ENCODE assay signal across 30 cellular contexts in the genomic region with DNA sequence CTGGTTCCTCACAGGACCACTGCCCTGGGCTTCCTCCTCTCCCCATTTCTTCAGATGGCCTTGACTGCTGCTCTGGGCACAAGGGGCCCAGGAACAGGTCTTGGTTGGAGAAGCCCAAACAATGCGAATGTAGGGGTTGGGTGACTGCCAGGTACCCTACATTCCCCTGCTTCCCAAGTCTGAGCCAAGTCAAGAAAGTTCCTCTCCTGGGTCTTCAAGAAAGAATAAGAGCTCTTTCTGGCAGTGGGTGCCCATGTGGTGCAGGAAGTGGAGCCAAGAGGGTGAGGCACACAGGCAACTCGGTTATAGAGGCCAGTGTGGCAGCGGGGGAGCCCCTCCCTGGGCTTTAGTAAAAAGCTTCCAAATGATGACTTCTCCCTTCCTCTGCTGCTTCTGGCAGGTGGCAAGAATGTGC. TPM values are rescaled to one million over a fixed set of nuclear protein-coding genes. Genes with fewer than 3 reads are reported as not detected.
"Had no signal": no experiment of that assay in that cellular context is flagged by ENCODE, and none has a peak within 500 bp of the region (broad histone marks: within the 10 kb centered on the region; RNA-seq: fewer than 3 reads in every experiment).

No MANE protein-coding gene starts in this region.

- H3K4me3 ChIP-seq: SK-N-MC had no signal

- H3K36me3 ChIP-seq: brain microvascular endothelial cell, WERI-Rb-1 had no signal

- H3K27ac Mint-ChIP-seq: activated CD4-positive, alpha-beta memory T cell treated with anti-CD3 and anti-CD28 coated beads, Interleukin-2, amount 10 ng/mL, durations not matched to agents 7 days and 5 days; activated CD4-positive, alpha-beta T cell treated with anti-CD3 and anti-CD28 coated beads for 36 hours; activated naive CD4-positive, alpha-beta T cell treated with anti-CD3 and anti-CD28 coated beads, Interleukin-2, amount 10 ng/mL, durations not matched to agents 7 days and 5 days; activated naive CD8-positive, alpha-beta T cell treated with anti-CD3 and anti-CD28 coated beads for 36 hours; activated T-cell treated with anti-CD3 and anti-CD28 coated beads, Interleukin-2, amount 50 U/mL, for 72 hours; activated T-helper 2 cell treated with anti-CD3 and anti-CD28 coated beads, Interferon-gamma antibody, Interleukin-2, Interleukin-4, amounts not matched to agents 10 μg/mL and 5 μg/mL and 100 μg/mL, durations not matched to agents 14 hours and 24 hours and 36 hours; T-cell had no signal

- H3K36me3 Mint-ChIP-seq: activated naive CD4-positive, alpha-beta T cell treated with anti-CD3 and anti-CD28 coated beads, Interleukin-2, amount 10 ng/mL, durations not matched to agents 7 days and 5 days; activated naive CD8-positive, alpha-beta T cell treated with anti-CD3 and anti-CD28 coated beads for 36 hours; T-cell had no signal

- H3K9me3 Mint-ChIP-seq: activated CD4-positive, alpha-beta memory T cell treated with anti-CD3 and anti-CD28 coated beads, Interleukin-2, amount 10 ng/mL, durations not matched to agents 7 days and 5 days; activated naive CD4-positive, alpha-beta T cell treated with anti-CD3 and anti-CD28 coated beads, Interleukin-2, amount 10 ng/mL, durations not matched to agents 7 days and 5 days; activated naive CD8-positive, alpha-beta T cell treated with anti-CD3 and anti-CD28 coated beads for 36 hours; activated T-cell treated with anti-CD3 and anti-CD28 coated beads, Interleukin-2, amount 50 U/mL, for 72 hours; activated T-helper 2 cell treated with anti-CD3 and anti-CD28 coated beads, Interferon-gamma antibody, Interleukin-2, Interleukin-4, amounts not matched to agents 10 μg/mL and 5 μg/mL and 100 μg/mL, durations not matched to agents 14 hours and 24 hours and 36 hours; T-cell had no signal

- DNase-seq: activated CD4-positive, alpha-beta memory T cell treated with anti-CD3 and anti-CD28 coated beads, Interleukin-2, amount 10 ng/mL, durations not matched to agents 7 days and 5 days; activated CD4-positive, alpha-beta T cell treated with anti-CD3 and anti-CD28 coated beads for 36 hours; activated CD4-positive, alpha-beta T cell treated with anti-CD3 and anti-CD28 coated beads, Interleukin-2, amount 50 U/mL, for 1 hour; activated gamma-delta T cell treated with Interleukin-2 at 50 U/mL for 16 hours; activated naive CD4-positive, alpha-beta T cell treated with anti-CD3 and anti-CD28 coated beads, Interleukin-2, amount 10 ng/mL, durations not matched to agents 7 days and 5 days; activated naive CD8-positive, alpha-beta T cell treated with anti-CD3 and anti-CD28 coated beads for 36 hours; activated T-cell treated with anti-CD3 and anti-CD28 coated beads for 4 hours; activated T-cell treated with anti-CD3 and anti-CD28 coated beads, Interleukin-2, amount 50 U/mL, for 72 hours; brain microvascular endothelial cell; IMR-90; KG1; NCI-H1092; NCI-H1417; NCI-H1930; NCI-H2171; NCI-H2227 treated with DMSO at 0.1 percent for 48 hours; NCI-H446 treated with DMSO at 0.1 percent for 48 hours; NCI-H526; NCI-H82; T-cell; T-helper 2 cell; T1000; WERI-Rb-1 had no signal

- H3K27ac ChIP-seq: brain microvascular endothelial cell, SK-N-MC, WERI-Rb-1 had no signal

- H3K4me3 Mint-ChIP-seq: activated CD4-positive, alpha-beta memory T cell treated with anti-CD3 and anti-CD28 coated beads, Interleukin-2, amount 10 ng/mL, durations not matched to agents 7 days and 5 days; activated CD4-positive, alpha-beta T cell treated with anti-CD3 and anti-CD28 coated beads for 36 hours; activated naive CD4-positive, alpha-beta T cell treated with anti-CD3 and anti-CD28 coated beads, Interleukin-2, amount 10 ng/mL, durations not matched to agents 7 days and 5 days; activated naive CD8-positive, alpha-beta T cell treated with anti-CD3 and anti-CD28 coated beads for 36 hours; activated T-cell treated with anti-CD3 and anti-CD28 coated beads, Interleukin-2, amount 50 U/mL, for 72 hours; T-cell had no signal

- ATAC-seq: activated CD4-positive, alpha-beta T cell treated with anti-CD3 and anti-CD28 coated beads for 36 hours; activated T-cell treated with anti-CD3 and anti-CD28 coated beads, Interleukin-2, amount 50 U/mL, for 72 hours; T-cell had no signal

RNA-seq across cellular contexts. Expression of gene SLC34A2, which starts 2.7 kb away (rescaled TPM):
- total RNA-seq: activated CD4-positive, alpha-beta memory T cell treated with anti-CD3 and anti-CD28 coated beads, Interleukin-2, amount 10 ng/mL, durations not matched to agents 7 days and 5 days; activated CD4-positive, alpha-beta T cell treated with anti-CD3 and anti-CD28 coated beads for 36 hours; activated CD8-positive, alpha-beta memory T cell treated with anti-CD3 and anti-CD28 coated beads for 36 hours; activated naive CD8-positive, alpha-beta T cell treated with anti-CD3 and anti-CD28 coated beads for 36 hours; activated T-cell treated with anti-CD3 and anti-CD28 coated beads, Interleukin-2, amount 50 U/mL, for 72 hours; activated T-helper 2 cell treated with anti-CD3 and anti-CD28 coated beads, Interferon-gamma antibody, Interleukin-2, Interleukin-4, amounts not matched to agents 10 μg/mL and 5 μg/mL and 100 μg/mL, durations not matched to agents 14 hours and 24 hours and 36 hours; IMR-90; LHCN-M2; M059J; OCI-LY7; RPMI7951 had no signal
- polyA plus RNA-seq: IMR-90 had no signal
